ENCODE assay signal across 12 cellular contexts in the genomic region with DNA sequence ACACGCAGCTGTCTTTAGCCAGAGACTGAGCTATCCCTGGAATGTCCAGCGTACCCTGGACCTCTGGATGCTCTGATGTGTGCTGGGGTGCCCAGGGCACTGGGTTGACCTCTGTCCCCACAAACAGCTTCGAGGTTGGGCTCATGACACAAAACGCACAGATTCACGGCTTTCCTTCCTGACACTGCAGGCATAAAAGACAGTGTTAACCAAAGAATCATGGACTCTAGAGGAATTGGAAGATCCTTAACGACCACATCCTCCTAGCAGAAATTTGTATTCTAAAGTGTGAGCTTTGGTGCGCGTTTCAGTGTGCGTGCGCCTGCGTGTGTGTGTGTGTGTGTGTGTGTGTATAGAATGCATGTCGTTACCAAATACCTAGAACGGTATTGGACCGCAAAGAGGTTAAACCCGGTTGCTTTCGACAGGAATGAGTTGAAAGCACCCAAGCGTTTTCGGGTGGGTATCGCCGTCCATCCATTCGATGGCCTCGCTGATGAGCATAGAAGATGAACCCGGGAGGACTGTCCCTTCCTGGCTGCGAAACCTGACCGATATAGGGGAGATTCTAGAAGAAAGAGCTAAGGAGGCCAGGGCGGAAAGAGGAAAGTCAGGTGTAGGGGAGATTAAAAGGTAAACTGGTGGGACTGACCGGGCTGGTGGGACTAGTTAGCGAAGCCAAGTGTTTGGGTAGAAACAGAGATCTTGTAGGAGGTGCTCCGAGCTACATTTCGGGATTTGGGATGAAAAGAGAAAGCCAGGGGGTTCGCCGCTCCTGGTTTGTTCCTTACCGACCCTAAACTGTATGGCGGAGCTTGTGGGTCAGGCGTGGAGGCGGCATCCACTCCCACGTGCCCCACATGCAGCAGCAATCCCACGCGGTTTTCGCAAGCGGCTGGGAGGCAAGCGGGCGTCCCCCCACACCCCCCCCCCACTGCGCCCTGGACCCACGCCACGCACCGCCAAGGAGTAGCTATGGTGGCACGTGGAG. TPM values are rescaled to one million over a fixed set of nuclear protein-coding genes. Genes with fewer than 3 reads are reported as not detected.
DNase-seq lines count a peak whose midpoint lies in the region; ATAC-seq, FAIRE-seq and TF ChIP-seq lines count a peak whose summit lies in the region.
"Had no signal": no experiment of that assay in that cellular context is flagged by ENCODE, and none has a peak within 500 bp of the region (broad histone marks: within the 10 kb centered on the region; RNA-seq: fewer than 3 reads in every experiment).

No MANE protein-coding gene starts in this region.

- DNase-seq in AG09309 (ENCODE audit: low read depth) (no peak), GM10266 (ENCODE audit: extremely low spot score) (peak; percentile 8), astrocyte (ENCODE audit: low read depth) (no peak), ureter (ENCODE audit: low spot score) (no peak), transverse colon (no peak), NCI-H146 treated with DMSO at 0.1 percent for 48 hours (lab: John Stamatoyannopoulos, UW; ENCODE audit: unreplicated experiment) (no peak)
- DNase-seq in naive thymus-derived CD4-positive, alpha-beta T cell, result peak in 1 of 9 donors; percentile 24
- DNase-seq: Calu3; hippocampal formation; stimulated activated CD4-positive, alpha-beta T cell treated with anti-CD3 and anti-CD28 coated beads, Interleukin-1b, Interleukin-23, amount 100 ng/mL, for 48 hours had no signal

- H3K9me3 Mint-ChIP-seq in astrocyte (ENCODE audit: unreplicated experiment), result peaks cover 14% of the 10 kb centered on the region
- peaks cover 0 to 10% (median 0%) of the 10 kb centered on the region in 11 donors for H3K9me3 Mint-ChIP-seq in naive thymus-derived CD4-positive, alpha-beta T cell

- H3K27ac Mint-ChIP-seq in astrocyte (ENCODE audit: unreplicated experiment), result peak overlapping the region; percentile 81
- H3K27ac Mint-ChIP-seq in naive thymus-derived CD4-positive, alpha-beta T cell, result peak overlapping the region in 1 of 9 donors; percentile 14

- no peak overlapping the region for H2AFZ ChIP-seq in astrocyte (ENCODE audit: low read depth, low read length)

- no peak for TF ChIP-seq EP300 in transverse colon (IDR thresholded peaks at IDR 0.05; ENCODE audit: low read depth)

- FAIRE-seq in astrocyte (lab: Jason Lieb, UNC), result no peak

- H3K9me3 ChIP-seq in astrocyte (ENCODE audit: insufficient read depth, low read depth, low read length), result no peaks in the 10 kb centered on the region
- H3K9me3 ChIP-seq in naive thymus-derived CD4-positive, alpha-beta T cell (ENCODE audit: control insufficient read depth in 2 of 3, low read length in 3 of 3), result no peaks in the 10 kb centered on the region
- no peaks in the 10 kb centered on the region for H3K9me3 ChIP-seq in transverse colon

- no peak overlapping the region for H3K4me3 Mint-ChIP-seq in astrocyte (ENCODE audit: unreplicated experiment)
- peak overlapping the region; percentile 51 to 84 (median 76) for H3K4me3 Mint-ChIP-seq in naive thymus-derived CD4-positive, alpha-beta T cell

- H3K27me3 Mint-ChIP-seq in astrocyte (ENCODE audit: low read depth, unreplicated experiment), result peaks cover 87% of the 10 kb centered on the region
- peaks cover 87 to 97% (median 91%) of the 10 kb centered on the region in 5 donors for H3K27me3 Mint-ChIP-seq in naive thymus-derived CD4-positive, alpha-beta T cell

- POLR2A ChIA-PET in naive thymus-derived CD4-positive, alpha-beta T cell (lab: Charles Lee), result interaction anchor here (1.0 kb wide), 1 partner anchor 135 kb away, joined by 3 read pairs; a partner anchor contains a TSS

- H3K4me3 ChIP-seq in AG09309 (ENCODE audit: control insufficient read depth, low read depth, low read length) (peak overlapping the region; percentile 34), astrocyte (ENCODE audit: insufficient read depth, low read depth, low read length) (no peak overlapping the region), transverse colon (no peak overlapping the region)
- H3K4me3 ChIP-seq in naive thymus-derived CD4-positive, alpha-beta T cell (ENCODE audit: low read length), result no peak overlapping the region

- H3K79me2 ChIP-seq in astrocyte (ENCODE audit: insufficient read depth, low read length), result no peaks in the 10 kb centered on the region

- no peak for ATAC-seq in naive thymus-derived CD4-positive, alpha-beta T cell
- ATAC-seq in GM18868 (IDR thresholded peaks at IDR 0.05; ENCODE audit: unreplicated experiment), result no peak

- no peaks in the 10 kb centered on the region for H3K36me3 ChIP-seq in astrocyte (ENCODE audit: insufficient read depth, low read length)
- no peaks in the 10 kb centered on the region for H3K36me3 ChIP-seq in naive thymus-derived CD4-positive, alpha-beta T cell (ENCODE audit: control insufficient read depth in 2 of 3, insufficient read depth in 3 of 3, low read length in 3 of 3)
- no peaks in the 10 kb centered on the region for H3K36me3 ChIP-seq in transverse colon

- H3K4me1 ChIP-seq in astrocyte (ENCODE audit: insufficient read depth, low read length), result peaks cover 5% of the 10 kb centered on the region
- H3K4me1 ChIP-seq in naive thymus-derived CD4-positive, alpha-beta T cell (ENCODE audit: control insufficient read depth in 2 of 2, insufficient read depth in 2 of 2, low read length in 2 of 2), result peaks cover 37 to 52% of the 10 kb centered on the region in 2 donors
- peaks cover 12 to 44% (median 24%) of the 10 kb centered on the region in 4 donors for H3K4me1 ChIP-seq in transverse colon

- CTCF ChIA-PET in naive thymus-derived CD4-positive, alpha-beta T cell (lab: Charles Lee), result interaction anchor here (1.5 kb wide), 1 partner anchor 10 kb away, joined by 3 read pairs; no protein-coding TSS in a partner anchor

- H4K20me1 ChIP-seq in astrocyte (ENCODE audit: insufficient read depth, low read length), result peaks cover 3% of the 10 kb centered on the region

- H3K27ac ChIP-seq in astrocyte (ENCODE audit: low read depth, low read length) (no peak overlapping the region), transverse colon (no peak overlapping the region)
- no peak overlapping the region for H3K27ac ChIP-seq in naive thymus-derived CD4-positive, alpha-beta T cell (ENCODE audit: low read depth, low read length)

- H3K4me2 ChIP-seq in astrocyte (ENCODE audit: low read length), result peak overlapping the region; percentile 24

- intact Hi-C loops in naive thymus-derived CD4-positive, alpha-beta T cell (cut with micrococcal nuclease), result loop anchor here (1.0 kb wide), 2 partner anchors 8 to 9 kb away; a partner anchor contains a TSS
- intact Hi-C loops in transverse colon (cut with DNase I; ENCODE audit: low total_unique reads), result no loop called here

- in situ Hi-C loops in transverse colon (cut with MboI; ENCODE audit: low pct_ligation_motif_present in 1 of 4, low pct_unique_long_range_greater_than_20kb in 1 of 4, low sequenced_read_pairs in 3 of 4), result no loop called here

- TF ChIP-seq CTCF in AG09309 (IDR thresholded peaks at IDR 0.05; ENCODE audit: control insufficient read depth, insufficient read depth, low read depth, low read length, missing control alignments) (no peak), GM10266 (IDR thresholded peaks at IDR 0.05; ENCODE audit: control insufficient read depth, insufficient read depth, low read depth, missing control alignments) (no peak), astrocyte (IDR thresholded peaks at IDR 0.05; ENCODE audit: insufficient read depth, low read depth, low read length) (no peak), transverse colon (IDR thresholded peaks at IDR 0.05) (no peak)

- 5 to 13% methylated on average over 8 to 48 of the region's 48 CpGs for WGBS in transverse colon (ENCODE audit: low coverage in 1 of 2), 2 donors

- H3K27me3 ChIP-seq in astrocyte (ENCODE audit: insufficient read depth, low read length) (peaks cover 100% of the 10 kb centered on the region), transverse colon (peaks cover 100% of the 10 kb centered on the region)
- peaks cover 35 to 63% of the 10 kb centered on the region in 2 donors for H3K27me3 ChIP-seq in naive thymus-derived CD4-positive, alpha-beta T cell (ENCODE audit: control insufficient read depth in 2 of 2, insufficient read depth in 2 of 2, low read length in 2 of 2)

- no peak overlapping the region for H3K9ac ChIP-seq in astrocyte (ENCODE audit: low read length)

- TF ChIP-seq POLR2A in transverse colon (IDR thresholded peaks at IDR 0.05), result no peak

- peaks cover 4% of the 10 kb centered on the region for H3K36me3 Mint-ChIP-seq in astrocyte (ENCODE audit: low read depth, unreplicated experiment)
- H3K36me3 Mint-ChIP-seq in naive thymus-derived CD4-positive, alpha-beta T cell, result peaks cover 0 to 7% (median 0%) of the 10 kb centered on the region in 5 donors

- peaks cover 16% of the 10 kb centered on the region for H3K4me1 Mint-ChIP-seq in astrocyte (ENCODE audit: low read depth, unreplicated experiment)
- H3K4me1 Mint-ChIP-seq in naive thymus-derived CD4-positive, alpha-beta T cell, result peaks cover 37 to 66% (median 57%) of the 10 kb centered on the region in 7 donors

RNA-seq across cellular contexts. Expression of a gene that starts 6.8 kb away (rescaled TPM):
- total RNA-seq in astrocyte (not detected in 2 replicates), ureter (not detected), transverse colon (not detected)
- total RNA-seq in naive thymus-derived CD4-positive, alpha-beta T cell, result not detected
- polyA plus RNA-seq in naive thymus-derived CD4-positive, alpha-beta T cell, result not detected
- total RNA-seq: LHCN-M2 had no signal

RNA-seq across cellular contexts. Expression of a gene that starts 8.0 kb away (rescaled TPM):
- total RNA-seq in astrocyte (6.8 and 7.9 TPM in 2 replicates), ureter (1.7 TPM), transverse colon (1 to 10 TPM in 2 of 4 donors, not detected in 2; 2.5 to 7.0 TPM)
- not detected for total RNA-seq in naive thymus-derived CD4-positive, alpha-beta T cell
- 1 to 10 TPM in 1 of 2 donors, not detected in 1; 1.6 TPM for polyA plus RNA-seq in naive thymus-derived CD4-positive, alpha-beta T cell
